ENCODE assay signal across 2 cellular contexts in the genomic region with DNA sequence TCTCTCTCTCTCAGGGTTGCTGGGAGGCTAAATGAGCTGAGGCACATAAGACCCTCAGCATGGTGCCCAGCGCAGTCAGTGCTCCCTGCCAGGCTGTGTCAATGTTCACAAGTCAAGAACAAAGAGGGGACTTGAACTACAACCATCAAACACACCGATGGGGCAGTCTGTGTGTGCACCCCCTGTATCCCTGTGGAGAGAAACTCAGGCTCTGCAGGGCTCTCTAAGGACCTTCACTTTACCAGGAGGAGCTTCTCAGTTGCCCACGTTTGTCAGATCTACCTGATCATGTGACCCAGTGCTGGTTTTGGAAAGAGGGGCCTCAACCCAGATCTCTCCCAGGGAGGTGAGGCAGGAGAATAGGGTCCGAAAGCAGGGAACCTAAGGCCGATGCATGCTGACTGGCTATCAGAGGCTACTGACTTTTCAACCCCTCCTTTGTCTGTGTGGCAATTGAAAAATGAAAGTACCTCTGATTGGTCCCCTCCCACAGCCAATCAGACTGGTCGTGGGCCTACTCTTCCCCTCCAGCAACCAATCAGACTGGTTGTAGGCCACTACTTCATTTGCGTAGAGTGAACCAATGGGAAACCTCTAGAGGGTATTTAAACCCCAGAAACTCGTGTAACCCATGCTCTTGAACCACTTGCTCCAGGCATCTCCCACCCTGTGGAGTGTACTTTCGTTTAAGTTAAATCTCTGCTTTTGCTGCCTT.
TF ChIP-seq lines count a peak whose summit lies in the region.

No MANE protein-coding gene starts in this region.

TF ChIP-seq in GM23338, 12 proteins besides CTCF, POLR2A, EP300 and RAD21:
- TF ChIP-seq JUNB (IDR thresholded peaks at IDR 0.05; ENCODE audit: unreplicated experiment) (no peak), POLR2AphosphoS5 (IDR thresholded peaks at IDR 0.05; ENCODE audit: low read depth) (no peak), NANOG (IDR thresholded peaks at IDR 0.05; ENCODE audit: borderline replicate concordance) (no peak)
TF ChIP-seq in GM23338: peak in this region for 0.

TF ChIP-seq in K562, 482 proteins besides CTCF, POLR2A, EP300 and RAD21:
- TF ChIP-seq FOS (IDR thresholded peaks at IDR 0.05; ENCODE audit: extremely low read depth, insufficient read length) (peak; percentile 54), PHTF2 (CRISPR knock-in tag; IDR thresholded peaks at IDR 0.05) (no peak), ZNF639 (CRISPR knock-in tag; conservative IDR thresholded peaks at IDR 0.05 in 1 of 2, IDR thresholded peaks at IDR 0.05 in 1 of 2) (peak in 1 of 2 experiments; percentile 35; a peak in 1 of 4 replicates), RBM25 (IDR thresholded peaks at IDR 0.05; ENCODE audit: low read depth, low read length, severe bottlenecking) (peak; percentile 52), CEBPB (tag; IDR thresholded peaks at IDR 0.05) (peak; percentile 33; the same call in 1 of the 2 replicates), MAFF (IDR thresholded peaks at IDR 0.05; ENCODE audit: low read length) (no peak), PRDM10 (IDR thresholded peaks at IDR 0.05; ENCODE audit: partially characterized antibody) (peak; percentile 62), POLR2H (tag; IDR thresholded peaks at IDR 0.05; ENCODE audit: low read depth) (peak; percentile 70), ZFP1 (CRISPR knock-in tag; IDR thresholded peaks at IDR 0.05) (no peak), NFYB (IDR thresholded peaks at IDR 0.05; ENCODE audit: extremely low read depth, insufficient read length) (peak; percentile 75), TFE3 (CRISPR knock-in tag; IDR thresholded peaks at IDR 0.05) (peak; percentile 84), TAF7 (tag; IDR thresholded peaks at IDR 0.05) (peak; percentile 56; the same call in 1 of the 2 replicates), SOX6 (IDR thresholded peaks at IDR 0.05) (no peak), PHF8 (IDR thresholded peaks at IDR 0.05; ENCODE audit: borderline replicate concordance, low read length) (peak; percentile 31; the same call in 1 of the 2 replicates)
- TF ChIP-seq, protein P1, sequence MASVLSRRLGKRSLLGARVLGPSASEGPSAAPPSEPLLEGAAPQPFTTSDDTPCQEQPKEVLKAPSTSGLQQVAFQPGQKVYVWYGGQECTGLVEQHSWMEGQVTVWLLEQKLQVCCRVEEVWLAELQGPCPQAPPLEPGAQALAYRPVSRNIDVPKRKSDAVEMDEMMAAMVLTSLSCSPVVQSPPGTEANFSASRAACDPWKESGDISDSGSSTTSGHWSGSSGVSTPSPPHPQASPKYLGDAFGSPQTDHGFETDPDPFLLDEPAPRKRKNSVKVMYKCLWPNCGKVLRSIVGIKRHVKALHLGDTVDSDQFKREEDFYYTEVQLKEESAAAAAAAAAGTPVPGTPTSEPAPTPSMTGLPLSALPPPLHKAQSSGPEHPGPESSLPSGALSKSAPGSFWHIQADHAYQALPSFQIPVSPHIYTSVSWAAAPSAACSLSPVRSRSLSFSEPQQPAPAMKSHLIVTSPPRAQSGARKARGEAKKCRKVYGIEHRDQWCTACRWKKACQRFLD (CRISPR knock-in tag; IDR thresholded peaks at IDR 0.05), result no peak
- TF ChIP-seq, protein P2, sequence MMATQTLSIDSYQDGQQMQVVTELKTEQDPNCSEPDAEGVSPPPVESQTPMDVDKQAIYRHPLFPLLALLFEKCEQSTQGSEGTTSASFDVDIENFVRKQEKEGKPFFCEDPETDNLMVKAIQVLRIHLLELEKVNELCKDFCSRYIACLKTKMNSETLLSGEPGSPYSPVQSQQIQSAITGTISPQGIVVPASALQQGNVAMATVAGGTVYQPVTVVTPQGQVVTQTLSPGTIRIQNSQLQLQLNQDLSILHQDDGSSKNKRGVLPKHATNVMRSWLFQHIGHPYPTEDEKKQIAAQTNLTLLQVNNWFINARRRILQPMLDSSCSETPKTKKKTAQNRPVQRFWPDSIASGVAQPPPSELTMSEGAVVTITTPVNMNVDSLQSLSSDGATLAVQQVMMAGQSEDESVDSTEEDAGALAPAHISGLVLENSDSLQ (IDR thresholded peaks at IDR 0.05), result peak; percentile 30; the same call in 1 of the 2 replicates
- TF ChIP-seq, protein P3, sequence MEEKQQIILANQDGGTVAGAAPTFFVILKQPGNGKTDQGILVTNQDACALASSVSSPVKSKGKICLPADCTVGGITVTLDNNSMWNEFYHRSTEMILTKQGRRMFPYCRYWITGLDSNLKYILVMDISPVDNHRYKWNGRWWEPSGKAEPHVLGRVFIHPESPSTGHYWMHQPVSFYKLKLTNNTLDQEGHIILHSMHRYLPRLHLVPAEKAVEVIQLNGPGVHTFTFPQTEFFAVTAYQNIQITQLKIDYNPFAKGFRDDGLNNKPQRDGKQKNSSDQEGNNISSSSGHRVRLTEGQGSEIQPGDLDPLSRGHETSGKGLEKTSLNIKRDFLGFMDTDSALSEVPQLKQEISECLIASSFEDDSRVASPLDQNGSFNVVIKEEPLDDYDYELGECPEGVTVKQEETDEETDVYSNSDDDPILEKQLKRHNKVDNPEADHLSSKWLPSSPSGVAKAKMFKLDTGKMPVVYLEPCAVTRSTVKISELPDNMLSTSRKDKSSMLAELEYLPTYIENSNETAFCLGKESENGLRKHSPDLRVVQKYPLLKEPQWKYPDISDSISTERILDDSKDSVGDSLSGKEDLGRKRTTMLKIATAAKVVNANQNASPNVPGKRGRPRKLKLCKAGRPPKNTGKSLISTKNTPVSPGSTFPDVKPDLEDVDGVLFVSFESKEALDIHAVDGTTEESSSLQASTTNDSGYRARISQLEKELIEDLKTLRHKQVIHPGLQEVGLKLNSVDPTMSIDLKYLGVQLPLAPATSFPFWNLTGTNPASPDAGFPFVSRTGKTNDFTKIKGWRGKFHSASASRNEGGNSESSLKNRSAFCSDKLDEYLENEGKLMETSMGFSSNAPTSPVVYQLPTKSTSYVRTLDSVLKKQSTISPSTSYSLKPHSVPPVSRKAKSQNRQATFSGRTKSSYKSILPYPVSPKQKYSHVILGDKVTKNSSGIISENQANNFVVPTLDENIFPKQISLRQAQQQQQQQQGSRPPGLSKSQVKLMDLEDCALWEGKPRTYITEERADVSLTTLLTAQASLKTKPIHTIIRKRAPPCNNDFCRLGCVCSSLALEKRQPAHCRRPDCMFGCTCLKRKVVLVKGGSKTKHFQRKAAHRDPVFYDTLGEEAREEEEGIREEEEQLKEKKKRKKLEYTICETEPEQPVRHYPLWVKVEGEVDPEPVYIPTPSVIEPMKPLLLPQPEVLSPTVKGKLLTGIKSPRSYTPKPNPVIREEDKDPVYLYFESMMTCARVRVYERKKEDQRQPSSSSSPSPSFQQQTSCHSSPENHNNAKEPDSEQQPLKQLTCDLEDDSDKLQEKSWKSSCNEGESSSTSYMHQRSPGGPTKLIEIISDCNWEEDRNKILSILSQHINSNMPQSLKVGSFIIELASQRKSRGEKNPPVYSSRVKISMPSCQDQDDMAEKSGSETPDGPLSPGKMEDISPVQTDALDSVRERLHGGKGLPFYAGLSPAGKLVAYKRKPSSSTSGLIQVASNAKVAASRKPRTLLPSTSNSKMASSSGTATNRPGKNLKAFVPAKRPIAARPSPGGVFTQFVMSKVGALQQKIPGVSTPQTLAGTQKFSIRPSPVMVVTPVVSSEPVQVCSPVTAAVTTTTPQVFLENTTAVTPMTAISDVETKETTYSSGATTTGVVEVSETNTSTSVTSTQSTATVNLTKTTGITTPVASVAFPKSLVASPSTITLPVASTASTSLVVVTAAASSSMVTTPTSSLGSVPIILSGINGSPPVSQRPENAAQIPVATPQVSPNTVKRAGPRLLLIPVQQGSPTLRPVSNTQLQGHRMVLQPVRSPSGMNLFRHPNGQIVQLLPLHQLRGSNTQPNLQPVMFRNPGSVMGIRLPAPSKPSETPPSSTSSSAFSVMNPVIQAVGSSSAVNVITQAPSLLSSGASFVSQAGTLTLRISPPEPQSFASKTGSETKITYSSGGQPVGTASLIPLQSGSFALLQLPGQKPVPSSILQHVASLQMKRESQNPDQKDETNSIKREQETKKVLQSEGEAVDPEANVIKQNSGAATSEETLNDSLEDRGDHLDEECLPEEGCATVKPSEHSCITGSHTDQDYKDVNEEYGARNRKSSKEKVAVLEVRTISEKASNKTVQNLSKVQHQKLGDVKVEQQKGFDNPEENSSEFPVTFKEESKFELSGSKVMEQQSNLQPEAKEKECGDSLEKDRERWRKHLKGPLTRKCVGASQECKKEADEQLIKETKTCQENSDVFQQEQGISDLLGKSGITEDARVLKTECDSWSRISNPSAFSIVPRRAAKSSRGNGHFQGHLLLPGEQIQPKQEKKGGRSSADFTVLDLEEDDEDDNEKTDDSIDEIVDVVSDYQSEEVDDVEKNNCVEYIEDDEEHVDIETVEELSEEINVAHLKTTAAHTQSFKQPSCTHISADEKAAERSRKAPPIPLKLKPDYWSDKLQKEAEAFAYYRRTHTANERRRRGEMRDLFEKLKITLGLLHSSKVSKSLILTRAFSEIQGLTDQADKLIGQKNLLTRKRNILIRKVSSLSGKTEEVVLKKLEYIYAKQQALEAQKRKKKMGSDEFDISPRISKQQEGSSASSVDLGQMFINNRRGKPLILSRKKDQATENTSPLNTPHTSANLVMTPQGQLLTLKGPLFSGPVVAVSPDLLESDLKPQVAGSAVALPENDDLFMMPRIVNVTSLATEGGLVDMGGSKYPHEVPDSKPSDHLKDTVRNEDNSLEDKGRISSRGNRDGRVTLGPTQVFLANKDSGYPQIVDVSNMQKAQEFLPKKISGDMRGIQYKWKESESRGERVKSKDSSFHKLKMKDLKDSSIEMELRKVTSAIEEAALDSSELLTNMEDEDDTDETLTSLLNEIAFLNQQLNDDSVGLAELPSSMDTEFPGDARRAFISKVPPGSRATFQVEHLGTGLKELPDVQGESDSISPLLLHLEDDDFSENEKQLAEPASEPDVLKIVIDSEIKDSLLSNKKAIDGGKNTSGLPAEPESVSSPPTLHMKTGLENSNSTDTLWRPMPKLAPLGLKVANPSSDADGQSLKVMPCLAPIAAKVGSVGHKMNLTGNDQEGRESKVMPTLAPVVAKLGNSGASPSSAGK (IDR thresholded peaks at IDR 0.05), result peak; percentile 24; the same call in 1 of the 2 replicates
TF ChIP-seq in K562: peak in this region for 12.
